ENCODE assay signal across 1 cellular context in the genomic region with DNA sequence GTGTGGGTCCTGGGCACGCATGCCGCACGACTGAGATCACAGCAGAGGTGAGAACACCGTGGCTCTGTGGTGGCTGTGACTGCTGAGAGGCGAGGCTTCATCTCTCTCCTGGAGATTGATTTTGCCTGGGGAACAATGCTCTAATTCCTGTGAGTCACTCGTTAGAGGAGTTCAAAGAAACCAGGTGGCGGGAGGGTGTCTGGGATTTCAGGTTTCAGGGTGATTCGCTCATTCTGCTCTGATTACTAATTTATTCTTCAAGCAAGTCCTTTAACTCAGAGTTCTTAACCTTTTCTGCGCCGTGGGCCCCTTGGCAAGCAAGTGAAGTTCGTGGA.
TF ChIP-seq lines count a peak whose summit lies in the region.

No MANE protein-coding gene starts in this region.

TF ChIP-seq in A549, 52 proteins besides CTCF, POLR2A, EP300 and RAD21 (continued from another document):
- no peak for TF ChIP-seq BCL3 (IDR thresholded peaks at IDR 0.05)
- no peak for TF ChIP-seq ZFP36 (IDR thresholded peaks at IDR 0.05; ENCODE audit: borderline replicate concordance, partially characterized antibody)
- TF ChIP-seq CBX8 (IDR thresholded peaks at IDR 0.05): no peak
- TF ChIP-seq, protein P1, sequence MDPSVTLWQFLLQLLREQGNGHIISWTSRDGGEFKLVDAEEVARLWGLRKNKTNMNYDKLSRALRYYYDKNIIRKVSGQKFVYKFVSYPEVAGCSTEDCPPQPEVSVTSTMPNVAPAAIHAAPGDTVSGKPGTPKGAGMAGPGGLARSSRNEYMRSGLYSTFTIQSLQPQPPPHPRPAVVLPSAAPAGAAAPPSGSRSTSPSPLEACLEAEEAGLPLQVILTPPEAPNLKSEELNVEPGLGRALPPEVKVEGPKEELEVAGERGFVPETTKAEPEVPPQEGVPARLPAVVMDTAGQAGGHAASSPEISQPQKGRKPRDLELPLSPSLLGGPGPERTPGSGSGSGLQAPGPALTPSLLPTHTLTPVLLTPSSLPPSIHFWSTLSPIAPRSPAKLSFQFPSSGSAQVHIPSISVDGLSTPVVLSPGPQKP (IDR thresholded peaks at IDR 0.05; ENCODE audit: low read depth, low read length): no peak
- no peak for TF ChIP-seq FOSB (CRISPR knock-in tag; IDR thresholded peaks at IDR 0.05)
- TF ChIP-seq TFCP2L1 (CRISPR knock-in tag; IDR thresholded peaks at IDR 0.05): no peak
- TF ChIP-seq NR3C1 (IDR thresholded peaks at IDR 0.05): no peak
- TF ChIP-seq RFX5 (IDR thresholded peaks at IDR 0.05): no peak
- TF ChIP-seq RCOR1 (IDR thresholded peaks at IDR 0.05; ENCODE audit: low read depth, low read length): no peak
- no peak for TF ChIP-seq KDM1A (IDR thresholded peaks at IDR 0.05; ENCODE audit: low read depth)
- TF ChIP-seq RARB (CRISPR knock-in tag; IDR thresholded peaks at IDR 0.05): no peak
- TF ChIP-seq JUN (IDR thresholded peaks at IDR 0.05): no peak
- TF ChIP-seq, protein P2, sequence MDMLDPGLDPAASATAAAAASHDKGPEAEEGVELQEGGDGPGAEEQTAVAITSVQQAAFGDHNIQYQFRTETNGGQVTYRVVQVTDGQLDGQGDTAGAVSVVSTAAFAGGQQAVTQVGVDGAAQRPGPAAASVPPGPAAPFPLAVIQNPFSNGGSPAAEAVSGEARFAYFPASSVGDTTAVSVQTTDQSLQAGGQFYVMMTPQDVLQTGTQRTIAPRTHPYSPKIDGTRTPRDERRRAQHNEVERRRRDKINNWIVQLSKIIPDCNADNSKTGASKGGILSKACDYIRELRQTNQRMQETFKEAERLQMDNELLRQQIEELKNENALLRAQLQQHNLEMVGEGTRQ (IDR thresholded peaks at IDR 0.05): no peak
- no peak for TF ChIP-seq ZC3H11A (IDR thresholded peaks at IDR 0.05)
- no peak for TF ChIP-seq ZNF302 (CRISPR knock-in tag; IDR thresholded peaks at IDR 0.05)
- no peak for TF ChIP-seq FOXS1 (CRISPR knock-in tag; IDR thresholded peaks at IDR 0.05)
